8 cellular contexts compared by ENCODE assay signal in the genomic region with DNA sequence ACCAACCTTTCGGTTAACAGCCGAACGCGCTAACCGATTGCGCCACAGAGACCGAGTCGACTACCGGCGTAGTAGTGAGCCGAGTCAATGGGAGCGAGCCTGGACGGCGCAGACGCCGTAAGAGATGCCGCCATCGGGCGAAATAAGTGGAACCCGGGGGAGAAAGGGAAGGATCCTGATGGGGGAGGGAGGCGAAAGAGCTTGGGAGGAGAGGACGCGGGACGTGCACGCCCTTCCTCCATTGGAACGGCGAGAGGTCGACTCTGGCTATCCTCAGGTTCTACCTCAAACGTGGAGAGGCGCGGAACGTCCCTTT. TPM values are rescaled to one million over a fixed set of nuclear protein-coding genes. Genes with fewer than 3 reads are reported as not detected.
DNase-seq lines count a peak whose midpoint lies in the region; ATAC-seq, FAIRE-seq and TF ChIP-seq lines count a peak whose summit lies in the region.

No MANE protein-coding gene starts in this region.

- DNase-seq in Daoy (ENCODE audit: low read depth) (peak; percentile 86), NCI-H2196 (lab: John Stamatoyannopoulos, UW; ENCODE audit: unreplicated experiment) (peak; percentile 72), activated B cell treated with CpG ODN at 0.5 μM for 24 hours (peak; percentile 85), bronchial epithelial cell (ENCODE audit: low read depth) (peak; percentile 73), immature natural killer cell (peak; percentile 81 to 87 (median 85)), smooth muscle cell (lab: John Stamatoyannopoulos, UW; ENCODE audit: unreplicated experiment) (peak; percentile 69)

- TF ChIP-seq CTCF in activated B cell treated with CpG ODN at 0.5 μM for 24 hours (IDR thresholded peaks at IDR 0.05): no peak
- no peak for TF ChIP-seq CTCF in bronchial epithelial cell (IDR thresholded peaks at IDR 0.05; ENCODE audit: insufficient read depth, low read length, severe bottlenecking)
- TF ChIP-seq CTCF in smooth muscle cell (IDR thresholded peaks at IDR 0.05; ENCODE audit: borderline replicate concordance, insufficient read depth, poor library complexity, severe bottlenecking): no peak

- peak overlapping the region; percentile 98 for H3K4me2 ChIP-seq in smooth muscle cell

- H3K9ac ChIP-seq in smooth muscle cell (ENCODE audit: low read depth): no peak overlapping the region

- POLR2A ChIA-PET in activated B cell treated with CpG ODN at 0.5 μM for 24 hours (lab: Charles Lee): interaction anchor here (0.6 to 3.0 kb wide), 22 partner anchors 8 to 1219 kb away, joined by 3 to 27 read pairs (median 5); partner anchors contain the start of genes CDK12, EPOP, FBXO47 and LASP1

- H3K9me3 Mint-ChIP-seq in activated B cell treated with CpG ODN at 0.5 μM for 24 hours (no peaks in the 10 kb centered on the region), immature natural killer cell (peaks cover 0 to 3% (median 0%) of the 10 kb centered on the region in 6 donors)

- peak; percentile 31 for ATAC-seq in HG02970 (IDR thresholded peaks at IDR 0.05; ENCODE audit: low FRiP score, unreplicated experiment)
- peak; percentile 20 for ATAC-seq in activated B cell treated with CpG ODN at 0.5 μM for 24 hours (ENCODE audit: low read depth)
- ATAC-seq in HG03565 (IDR thresholded peaks at IDR 0.05; ENCODE audit: unreplicated experiment): no peak

- FAIRE-seq in bronchial epithelial cell (lab: Jason Lieb, UNC): no peak

- H3K79me2 ChIP-seq in smooth muscle cell (ENCODE audit: low read depth): peaks cover 33% of the 10 kb centered on the region

- H3F3A ChIP-seq in smooth muscle cell (ENCODE audit: low read depth): peaks cover 11% of the 10 kb centered on the region

- H3K27ac Mint-ChIP-seq in activated B cell treated with CpG ODN at 0.5 μM for 24 hours (peak overlapping the region; percentile 93), immature natural killer cell (peak overlapping the region; percentile 89 to 99 (median 97))

- H3K4me1 Mint-ChIP-seq in activated B cell treated with CpG ODN at 0.5 μM for 24 hours: peaks cover 56% of the 10 kb centered on the region
- H3K4me1 Mint-ChIP-seq in immature natural killer cell: peaks cover 56 to 60% of the 10 kb centered on the region in 2 donors

- H3K4me1 ChIP-seq in smooth muscle cell (ENCODE audit: low read depth): peaks cover 23% of the 10 kb centered on the region

- H3K27ac ChIP-seq in smooth muscle cell (ENCODE audit: low read depth): peak overlapping the region; percentile 38

- H3K4me3 ChIP-seq in bronchial epithelial cell (ENCODE audit: low read depth, low read length): peak overlapping the region; percentile 75
- H3K4me3 ChIP-seq in smooth muscle cell: peak overlapping the region; percentile 72

- H3K36me3 Mint-ChIP-seq in activated B cell treated with CpG ODN at 0.5 μM for 24 hours (ENCODE audit: low read depth): peaks cover 33% of the 10 kb centered on the region
- peaks cover 4 to 15% (median 7%) of the 10 kb centered on the region in 3 donors for H3K36me3 Mint-ChIP-seq in immature natural killer cell

- CTCF ChIA-PET in activated B cell treated with CpG ODN at 0.5 μM for 24 hours (lab: Charles Lee): interaction anchor here (0.9 to 1.4 kb wide), 4 partner anchors 16 to 194 kb away, joined by 3 to 11 read pairs (median 4); no protein-coding TSS in a partner anchor

- peaks cover 27% of the 10 kb centered on the region for H3K27me3 Mint-ChIP-seq in activated B cell treated with CpG ODN at 0.5 μM for 24 hours
- H3K27me3 Mint-ChIP-seq in immature natural killer cell (ENCODE audit: low read depth in 3 of 3): peaks cover 29 to 40% (median 37%) of the 10 kb centered on the region in 3 donors

- H3K27me3 ChIP-seq in bronchial epithelial cell (ENCODE audit: control insufficient read depth, insufficient read depth, low read length) (no peaks in the 10 kb centered on the region), smooth muscle cell (ENCODE audit: low read depth) (peaks cover 6% of the 10 kb centered on the region)

- WGBS in smooth muscle cell (ENCODE audit: low lambda C conversion rate): 2% methylated on average over 30 of the region's 32 CpGs

- peaks cover 6% of the 10 kb centered on the region for H4K20me1 ChIP-seq in smooth muscle cell (ENCODE audit: low read depth)

- intact Hi-C loops in activated B cell treated with CpG ODN at 0.5 μM for 24 hours (cut with micrococcal nuclease): loop anchor here (1.0 to 5.0 kb wide), 11 partner anchors 21 to 710 kb away; partner anchors contain the start of genes CDK12, CISD3, CWC25 and PIP4K2B

- H3K36me3 ChIP-seq in bronchial epithelial cell (ENCODE audit: control insufficient read depth, insufficient read depth, low read length) (peaks cover 9% of the 10 kb centered on the region), smooth muscle cell (ENCODE audit: low read depth) (no peaks in the 10 kb centered on the region)

- H3K4me3 Mint-ChIP-seq in activated B cell treated with CpG ODN at 0.5 μM for 24 hours: peak overlapping the region; percentile 98
- H3K4me3 Mint-ChIP-seq in immature natural killer cell: peak overlapping the region; percentile 97 to 100 (median 98)

- H2AFZ ChIP-seq in smooth muscle cell (ENCODE audit: low read depth): peak overlapping the region; percentile 68

- no peaks in the 10 kb centered on the region for H3K9me3 ChIP-seq in smooth muscle cell (replicated peaks; ENCODE audit: low read depth)

RNA-seq across cellular contexts. Expression of gene PSMB3, which starts 0.8 kb away (rescaled TPM):
- total RNA-seq in Daoy (2014; rRNA removed; shearing (Covaris generic)): 524 and 545 TPM in 2 replicates
- total RNA-seq in activated B cell treated with CpG ODN at 0.5 μM for 24 hours (234 and 250 TPM in 2 replicates), bronchial epithelial cell (273 and 288 TPM in 2 replicates), smooth muscle cell (265 and 312 TPM in 2 replicates)
- polyA plus RNA-seq in immature natural killer cell (100 to 1,000 TPM; 509 to 821 (median 662) TPM), smooth muscle cell (346 and 358 TPM in 2 replicates)

RNA-seq across cellular contexts. Expression of gene PCGF2, which starts 3.6 kb away (rescaled TPM):
- 3.3 and 3.5 TPM in 2 replicates for total RNA-seq in Daoy (2014; rRNA removed; shearing (Covaris generic))
- not detected in 2 replicates for total RNA-seq in activated B cell treated with CpG ODN at 0.5 μM for 24 hours
- total RNA-seq in bronchial epithelial cell: 1.1 and 2.3 TPM in 2 replicates
- polyA plus RNA-seq in immature natural killer cell: not detected
- 4.7 and 11.6 TPM in 2 replicates for total RNA-seq in smooth muscle cell
- 6.1 and 11.2 TPM in 2 replicates for polyA plus RNA-seq in smooth muscle cell

RNA-seq across cellular contexts. Expression of gene CISD3, which starts 21.6 kb away (rescaled TPM):
- total RNA-seq in Daoy (2014; rRNA removed; shearing (Covaris generic)): 0.57 and 3.4 TPM in 2 replicates
- 11.2 and 12.1 TPM in 2 replicates for total RNA-seq in activated B cell treated with CpG ODN at 0.5 μM for 24 hours
- total RNA-seq in bronchial epithelial cell: 2.9 and 4.4 TPM in 2 replicates
- polyA plus RNA-seq in immature natural killer cell: 100 to 1,000 TPM; 143 to 197 (median 160) TPM
- 0.54 and 1.3 TPM in 2 replicates for total RNA-seq in smooth muscle cell
- polyA plus RNA-seq in smooth muscle cell: 15.1 and 18.1 TPM in 2 replicates

RNA-seq across cellular contexts. Expression of gene MLLT6, which starts 46.7 kb away (rescaled TPM):
- 12.4 and 12.9 TPM in 2 replicates for total RNA-seq in Daoy (2014; rRNA removed; shearing (Covaris generic))
- 166 and 192 TPM in 2 replicates for total RNA-seq in activated B cell treated with CpG ODN at 0.5 μM for 24 hours
- 10.8 and 14.2 TPM in 2 replicates for total RNA-seq in bronchial epithelial cell
- 10 to 100 TPM in 1 of 3 donors, 1 to 10 TPM in 2; 3.8 to 24.5 (median 7.4) TPM for polyA plus RNA-seq in immature natural killer cell
- total RNA-seq in smooth muscle cell: 11.2 and 12.4 TPM in 2 replicates
- polyA plus RNA-seq in smooth muscle cell: 4.6 and 8.1 TPM in 2 replicates

RNA-seq across cellular contexts. Expression of gene PIP4K2B, which starts 47.6 kb away (rescaled TPM):
- 16.6 and 22.4 TPM in 2 replicates for total RNA-seq in Daoy (2014; rRNA removed; shearing (Covaris generic))
- total RNA-seq in activated B cell treated with CpG ODN at 0.5 μM for 24 hours (32.1 and 33.0 TPM in 2 replicates), bronchial epithelial cell (15.5 and 21.9 TPM in 2 replicates), smooth muscle cell (31.9 and 46.5 TPM in 2 replicates)
- polyA plus RNA-seq in immature natural killer cell (10 to 100 TPM in 2 of 3 donors, 1 to 10 TPM in 1; 6.2 to 15.4 (median 12.5) TPM), smooth muscle cell (11.1 and 13.7 TPM in 2 replicates)
